Comparison of ENCODE assay signal across 11 cellular contexts in the genomic region with DNA sequence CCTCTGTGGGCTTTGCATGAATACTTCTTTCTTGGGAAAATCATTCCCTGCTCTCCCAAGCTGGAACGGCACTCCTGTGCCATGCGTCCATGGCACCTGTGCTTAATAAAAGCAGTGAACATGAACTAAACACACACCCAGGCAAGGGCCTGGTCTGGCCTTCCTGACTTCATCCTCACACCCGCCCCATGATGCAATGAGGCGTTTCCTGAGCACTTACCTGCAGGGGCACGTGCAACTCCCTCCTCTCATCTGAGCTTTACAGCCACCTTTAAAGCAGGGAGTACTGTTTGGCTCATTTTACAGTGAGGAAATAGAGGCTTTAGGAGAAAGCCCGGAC.
A peak's percentile ranks its signal among the peaks of the same experiment; 100 is the strongest.
DNase-seq lines count a peak whose midpoint lies in the region; ATAC-seq and TF ChIP-seq lines count a peak whose summit lies in the region.
"Had no signal": no experiment of that assay in that cellular context is flagged by ENCODE, and none has a peak within 500 bp of the region (broad histone marks: within the 10 kb centered on the region; RNA-seq: fewer than 3 reads in every experiment).

No MANE protein-coding gene starts in this region.

- CTCF ChIA-PET in activated naive CD4-positive, alpha-beta T cell treated with anti-CD3 and anti-CD28 coated beads, Interleukin-2, amount 10 ng/mL, durations not matched to agents 7 days and 5 days (lab: Charles Lee) = interaction anchor here (1.5 kb wide), 1 partner anchor 357 kb away, joined by 3 read pairs; no protein-coding TSS in a partner anchor

- peaks cover 15% of the 10 kb centered on the region for H3K36me3 Mint-ChIP-seq in activated naive CD4-positive, alpha-beta T cell treated with anti-CD3 and anti-CD28 coated beads, Interleukin-2, amount 10 ng/mL, durations not matched to agents 7 days and 5 days
- H3K36me3 Mint-ChIP-seq in T-helper 17 cell (ENCODE audit: low read depth) = no peaks in the 10 kb centered on the region

- no peaks in the 10 kb centered on the region for H3K36me3 ChIP-seq in kidney epithelial cell (ENCODE audit: control insufficient read depth, insufficient read depth, low read length)
- no peaks in the 10 kb centered on the region for H3K36me3 ChIP-seq in thyroid gland
- no peaks in the 10 kb centered on the region for H3K36me3 ChIP-seq in tibial artery
- H3K36me3 ChIP-seq: BE2C, suprapubic skin had no signal

- H3K4me3 Mint-ChIP-seq in activated naive CD4-positive, alpha-beta T cell treated with anti-CD3 and anti-CD28 coated beads, Interleukin-2, amount 10 ng/mL, durations not matched to agents 7 days and 5 days = no peak overlapping the region
- peak overlapping the region; percentile 15 for H3K4me3 Mint-ChIP-seq in T-helper 17 cell

- H3K4me3 ChIP-seq in kidney epithelial cell (ENCODE audit: low read depth, low read length) (no peak overlapping the region), thyroid gland (replicated peaks in 1 of 3) (no peak overlapping the region), tibial artery (no peak overlapping the region)
- H3K4me3 ChIP-seq: suprapubic skin had no signal

- intact Hi-C loops in thyroid gland (cut with DNase I) (no loop called here), tibial artery (cut with DNase I; ENCODE audit: low total_unique reads) (no loop called here)

- DNase-seq in activated naive CD4-positive, alpha-beta T cell treated with anti-CD3 and anti-CD28 coated beads, Interleukin-2, amount 10 ng/mL, durations not matched to agents 7 days and 5 days = no peak
- no peak for DNase-seq in activated naive CD4-positive, alpha-beta T cell treated with Interleukin-2 at 50 U/mL for 16 hours
- DNase-seq in T-helper 17 cell (no peak), kidney epithelial cell (ENCODE audit: low read depth) (peak; percentile 10), thyroid gland (peak; percentile 92), tibial artery (no peak)
- DNase-seq: stimulated activated CD4-positive, alpha-beta T cell treated with anti-CD3 and anti-CD28 coated beads, Interleukin-2, amount 100 ng/mL, for 48 hours had no signal

- no peaks in the 10 kb centered on the region for H3K27me3 ChIP-seq in kidney epithelial cell (ENCODE audit: control insufficient read depth, insufficient read depth, low read length)
- H3K27me3 ChIP-seq in thyroid gland = no peaks in the 10 kb centered on the region
- H3K27me3 ChIP-seq in tibial artery = no peaks in the 10 kb centered on the region
- H3K27me3 ChIP-seq: BE2C, suprapubic skin had no signal

- H3K4me1 ChIP-seq in thyroid gland (peaks cover 49 to 56% of the 10 kb centered on the region in 2 donors), tibial artery (peaks cover 0 to 42% (median 34%) of the 10 kb centered on the region in 4 donors)

- no peaks in the 10 kb centered on the region for H3K9me3 ChIP-seq in T-helper 17 cell (ENCODE audit: control insufficient read depth, low read length, poor library complexity, severe bottlenecking)
- no peaks in the 10 kb centered on the region for H3K9me3 ChIP-seq in thyroid gland
- H3K9me3 ChIP-seq in tibial artery = no peaks in the 10 kb centered on the region
- H3K9me3 ChIP-seq: BE2C, suprapubic skin had no signal

- H3K27ac Mint-ChIP-seq in activated naive CD4-positive, alpha-beta T cell treated with anti-CD3 and anti-CD28 coated beads, Interleukin-2, amount 10 ng/mL, durations not matched to agents 7 days and 5 days = peak overlapping the region; percentile 78
- H3K27ac Mint-ChIP-seq in T-helper 17 cell = peak overlapping the region; percentile 91

- H3K27ac ChIP-seq in thyroid gland = peak overlapping the region; percentile 58 to 87 (median 85)
- H3K27ac ChIP-seq in tibial artery = no peak overlapping the region
- H3K27ac ChIP-seq: suprapubic skin had no signal

- peak; percentile 18 for ATAC-seq in T-helper 17 cell
- ATAC-seq in GM21528 (IDR thresholded peaks at IDR 0.05; ENCODE audit: low FRiP score, unreplicated experiment) = no peak
- no peak for ATAC-seq in GM21447 (IDR thresholded peaks at IDR 0.05; ENCODE audit: unreplicated experiment)

- no peaks in the 10 kb centered on the region for H3K9me3 Mint-ChIP-seq in activated naive CD4-positive, alpha-beta T cell treated with anti-CD3 and anti-CD28 coated beads, Interleukin-2, amount 10 ng/mL, durations not matched to agents 7 days and 5 days

- H3K4me1 Mint-ChIP-seq in activated naive CD4-positive, alpha-beta T cell treated with anti-CD3 and anti-CD28 coated beads, Interleukin-2, amount 10 ng/mL, durations not matched to agents 7 days and 5 days = peaks cover 83% of the 10 kb centered on the region
- peaks cover 74% of the 10 kb centered on the region for H3K4me1 Mint-ChIP-seq in T-helper 17 cell

- TF ChIP-seq POLR2A in thyroid gland (IDR thresholded peaks at IDR 0.05) = no peak

- TF ChIP-seq CTCF in kidney epithelial cell (IDR thresholded peaks at IDR 0.05; ENCODE audit: insufficient read depth, low read length, poor library complexity, severe bottlenecking) = no peak
- TF ChIP-seq CTCF in thyroid gland (IDR thresholded peaks at IDR 0.05) = no peak
- no peak for TF ChIP-seq CTCF in tibial artery (IDR thresholded peaks at IDR 0.05)

- H3K27me3 Mint-ChIP-seq in activated naive CD4-positive, alpha-beta T cell treated with anti-CD3 and anti-CD28 coated beads, Interleukin-2, amount 10 ng/mL, durations not matched to agents 7 days and 5 days = no peaks in the 10 kb centered on the region
- H3K27me3 Mint-ChIP-seq in T-helper 17 cell = no peaks in the 10 kb centered on the region

- WGBS in thyroid gland, 2 donors = 27 to 34% methylated on average over 6 of the region's 6 CpGs

Comparison
In these comparisons a context has a peak if more than half of its experiments do, and no peak if none do; other contexts are left out.
1. DNase-seq: peak in kidney epithelial cell (single experiment) and thyroid gland (2 of 2); none in activated naive CD4-positive, alpha-beta T cell treated with anti-CD3 and anti-CD28 coated beads, Interleukin-2, amount 10 ng/mL, durations not matched to agents 7 days and 5 days (single experiment), activated naive CD4-positive, alpha-beta T cell treated with Interleukin-2 at 50 U/mL for 16 hours (single experiment), T-helper 17 cell (0 of 3) and tibial artery (0 of 2).
2. H3K27ac ChIP-seq: peak in thyroid gland (3 of 3); none in tibial artery (0 of 2).